ENCODE assay signal across 33 cellular contexts in the genomic region with DNA sequence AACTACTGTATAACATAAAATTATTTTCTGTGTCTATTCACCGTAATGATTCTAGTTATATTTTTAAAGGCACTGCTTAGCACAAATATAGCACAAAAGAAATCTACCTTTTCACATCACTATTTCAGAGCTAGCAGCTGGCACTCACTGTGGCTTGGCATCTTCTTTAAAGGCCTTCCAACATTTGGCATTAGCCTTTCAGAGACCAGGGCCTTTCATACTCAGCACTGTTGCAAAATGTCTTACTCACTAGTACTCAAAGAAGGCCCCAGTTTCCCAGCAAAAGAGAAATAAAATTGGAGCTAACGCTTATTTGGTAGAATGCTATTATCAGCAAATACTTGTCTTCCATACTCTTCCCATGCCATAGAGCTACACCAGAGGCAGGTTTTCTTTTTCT.
DNase-seq lines count a peak whose midpoint lies in the region; ATAC-seq, FAIRE-seq and TF ChIP-seq lines count a peak whose summit lies in the region.
"Had no signal": no experiment of that assay in that cellular context is flagged by ENCODE, and none has a peak within 500 bp of the region (broad histone marks: within the 10 kb centered on the region; RNA-seq: fewer than 3 reads in every experiment).

No MANE protein-coding gene starts in this region.

- H3K4me3 ChIP-seq in A549, result no peak overlapping the region
- H3K4me3 ChIP-seq: coronary artery, HAP-1, lung, right lobe of liver, transverse colon had no signal

- H3K4me1 Mint-ChIP-seq in memory B cell, result peaks cover 8% of the 10 kb centered on the region

- peaks cover 5% of the 10 kb centered on the region for H3K36me3 Mint-ChIP-seq in memory B cell

- H3K27me3 Mint-ChIP-seq in memory B cell, result no peaks in the 10 kb centered on the region
- H3K27me3 Mint-ChIP-seq: activated CD4-positive, alpha-beta T cell treated with anti-CD3 and anti-CD28 coated beads for 36 hours; activated CD8-positive, alpha-beta T cell treated with anti-CD3 and anti-CD28 coated beads for 36 hours had no signal

- no peaks in the 10 kb centered on the region for H3K9me3 ChIP-seq in A549
- H3K9me3 ChIP-seq: BE2C, HAP-1, right lobe of liver, transverse colon had no signal

- no peak for TF ChIP-seq RAD21 in A549 (conservative IDR thresholded peaks at IDR 0.05 in 1 of 2, IDR thresholded peaks at IDR 0.05 in 1 of 2)

- no peak for FAIRE-seq in A549 (lab: Jason Lieb, UNC)
- FAIRE-seq: bronchial epithelial cell, GM18507, HepG2 had no signal

- H3K27ac ChIP-seq in A549, result no peak overlapping the region
- H3K27ac ChIP-seq: coronary artery, foreskin keratinocyte, parathyroid adenoma, right lobe of liver, transverse colon had no signal

- H3K4me1 ChIP-seq in A549, result peaks cover 33% of the 10 kb centered on the region
- H3K4me1 ChIP-seq: parathyroid adenoma had no signal

- no peaks in the 10 kb centered on the region for H3K9me3 Mint-ChIP-seq in memory B cell
- H3K9me3 Mint-ChIP-seq: activated CD8-positive, alpha-beta T cell treated with anti-CD3 and anti-CD28 coated beads for 36 hours; activated naive CD4-positive, alpha-beta T cell treated with anti-CD3 and anti-CD28 coated beads for 36 hours; CD8-positive, alpha-beta T cell; T-helper 2 cell treated with Interferon-gamma antibody and Interleukin-4, amounts not matched to agents 5 μg/mL and 100 μg/mL, for 36 hours had no signal

- 94% methylated on average over 2 of the region's 2 CpGs for WGBS in A549 (ENCODE audit: missing lambda C conversion rate)

- TF ChIP-seq POLR2A in A549 (IDR thresholded peaks at IDR 0.05; ENCODE audit: low read length), result no peak

- peak overlapping the region; percentile 39 for H3K27ac Mint-ChIP-seq in memory B cell
- H3K27ac Mint-ChIP-seq: activated CD4-positive, alpha-beta T cell treated with anti-CD3 and anti-CD28 coated beads for 36 hours; activated CD8-positive, alpha-beta T cell treated with anti-CD3 and anti-CD28 coated beads for 36 hours; activated naive CD4-positive, alpha-beta T cell treated with anti-CD3 and anti-CD28 coated beads for 36 hours; CD8-positive, alpha-beta T cell; T-helper 2 cell treated with Interferon-gamma antibody and Interleukin-4, amounts not matched to agents 5 μg/mL and 100 μg/mL, for 36 hours had no signal

- POLR2A ChIA-PET in A549 (lab: Yijun Ruan, JAX), result no interaction called here

- H3K4me2 ChIP-seq in A549, result peak overlapping the region; percentile 63; the same call in 2 of the 3 replicates

- CTCF ChIA-PET in A549 (lab: Yijun Ruan, JAX), result interaction anchor here (0.6 to 3.4 kb wide), 8 partner anchors 24 to 658 kb away, joined by 3 to 11 read pairs (median 6); no protein-coding TSS in a partner anchor

- no peak for TF ChIP-seq EP300 in A549 (IDR thresholded peaks at IDR 0.05)

- DNase-seq in A549 (ENCODE audit: low read depth in 1 of 2, low spot score in 1 of 2), result no peak
- DNase-seq in LHCN-M2 (ENCODE audit: low read depth), result peak; percentile 67
- DNase-seq in cerebellum (ENCODE audit: low spot score), result peak; percentile 60
- DNase-seq in memory B cell (ENCODE audit: low spot score in 2 of 2), result no peak
- no peak for DNase-seq in amniotic stem cell (lab: John Stamatoyannopoulos, UW)
- DNase-seq in NCI-H510A treated with DMSO at 0.1 percent for 48 hours (lab: John Stamatoyannopoulos, UW), result no peak
- DNase-seq: activated CD4-positive, alpha-beta T cell treated with anti-CD3 and anti-CD28 coated beads for 36 hours; activated CD8-positive, alpha-beta memory T cell treated with anti-CD3 and anti-CD28 coated beads, Interleukin-2, amount 50 U/mL, for 48 hours; activated CD8-positive, alpha-beta T cell treated with anti-CD3 and anti-CD28 coated beads for 36 hours; activated naive CD4-positive, alpha-beta T cell treated with anti-CD3 and anti-CD28 coated beads for 36 hours; BE2C; CD8-positive, alpha-beta T cell; effector CD8-positive, alpha-beta T cell; EL; foreskin keratinocyte; Karpas-422; kidney glomerular epithelial cell; NCI-H1048; NCI-H1694 treated with DMSO at 0.1 percent for 48 hours; right lobe of liver; SIG-M5; stimulated activated CD4-positive, alpha-beta T cell treated with anti-CD3 and anti-CD28 coated beads, Interleukin-4, amount 100 ng/mL, for 24 hours; transverse colon had no signal

- no peak for TF ChIP-seq CTCF in A549 (IDR thresholded peaks at IDR 0.05)

- ATAC-seq in A549 (no peak; a peak in 1 of 6 replicates), memory B cell (ENCODE audit: low read depth) (no peak), HG03457 (IDR thresholded peaks at IDR 0.05; ENCODE audit: unreplicated experiment) (no peak), GM21717 (IDR thresholded peaks at IDR 0.05; ENCODE audit: unreplicated experiment) (no peak)
- ATAC-seq: activated CD4-positive, alpha-beta T cell treated with anti-CD3 and anti-CD28 coated beads for 36 hours; activated CD8-positive, alpha-beta T cell treated with anti-CD3 and anti-CD28 coated beads for 36 hours; CD8-positive, alpha-beta T cell; foreskin keratinocyte; HepG2; right lobe of liver had no signal

- H3K4me3 Mint-ChIP-seq in memory B cell, result no peak overlapping the region
- H3K4me3 Mint-ChIP-seq: activated CD4-positive, alpha-beta T cell treated with anti-CD3 and anti-CD28 coated beads for 36 hours; activated CD8-positive, alpha-beta T cell treated with anti-CD3 and anti-CD28 coated beads for 36 hours; activated naive CD4-positive, alpha-beta T cell treated with anti-CD3 and anti-CD28 coated beads for 36 hours; CD8-positive, alpha-beta T cell; T-helper 2 cell treated with Interferon-gamma antibody and Interleukin-4, amounts not matched to agents 5 μg/mL and 100 μg/mL, for 36 hours had no signal

TF ChIP-seq in A549, 52 proteins besides CTCF, POLR2A, EP300 and RAD21:
- TF ChIP-seq CBX8 (IDR thresholded peaks at IDR 0.05) (no peak), MAFK (IDR thresholded peaks at IDR 0.05; ENCODE audit: partially characterized antibody) (peak; percentile 14), FOSL2 (IDR thresholded peaks at IDR 0.05) (no peak), FOSL2 (CRISPR knock-in tag; IDR thresholded peaks at IDR 0.05) (no peak), ZFP36 (IDR thresholded peaks at IDR 0.05; ENCODE audit: borderline replicate concordance, partially characterized antibody) (no peak), BHLHE40 (IDR thresholded peaks at IDR 0.05; ENCODE audit: low read depth, low read length) (no peak)

Comparison
In these comparisons a context has a peak if more than half of its experiments do, and no peak if none do; other contexts are left out.
1. DNase-seq: peak in LHCN-M2 (single experiment) and cerebellum (single experiment); none in A549 (0 of 2), memory B cell (0 of 2), amniotic stem cell (single experiment) and NCI-H510A treated with DMSO at 0.1 percent for 48 hours (single experiment).